Comparison of ENCODE assay signal across 11 cellular contexts in genomic region chr7:68967598-68967997, GRCh38.
"Had no signal": no experiment of that assay in that cellular context is flagged by ENCODE, and none has a peak within 500 bp of the region (broad histone marks: within the 10 kb centered on the region; RNA-seq: fewer than 3 reads in every experiment).

No MANE protein-coding gene starts in this region.

- H3K36me3 Mint-ChIP-seq: IgD-negative memory B cell had no signal

- H3K4me3 ChIP-seq: GM23248 had no signal

- H3K27ac ChIP-seq: GM23248, HL-60, KMS-11 had no signal

- H3K27me3 Mint-ChIP-seq: IgD-negative memory B cell had no signal

- H3K27ac Mint-ChIP-seq: H9, HFFc6 had no signal

- H2AFZ ChIP-seq: GM23248 had no signal

- H3K4me1 Mint-ChIP-seq: IgD-negative memory B cell had no signal

- H3K4me2 ChIP-seq: KMS-11 had no signal

- H3K9ac ChIP-seq: GM23248, KMS-11 had no signal

- DNase-seq: GM23248, GOT3, H9, HCEC 1CT, HFFc6, Karpas-422, KBM-7 had no signal

- H3K4me3 Mint-ChIP-seq: H9, HFFc6, IgD-negative memory B cell had no signal

- FAIRE-seq: H54 had no signal
